Comparison of ENCODE assay signal across 30 cellular contexts in the genomic region with DNA sequence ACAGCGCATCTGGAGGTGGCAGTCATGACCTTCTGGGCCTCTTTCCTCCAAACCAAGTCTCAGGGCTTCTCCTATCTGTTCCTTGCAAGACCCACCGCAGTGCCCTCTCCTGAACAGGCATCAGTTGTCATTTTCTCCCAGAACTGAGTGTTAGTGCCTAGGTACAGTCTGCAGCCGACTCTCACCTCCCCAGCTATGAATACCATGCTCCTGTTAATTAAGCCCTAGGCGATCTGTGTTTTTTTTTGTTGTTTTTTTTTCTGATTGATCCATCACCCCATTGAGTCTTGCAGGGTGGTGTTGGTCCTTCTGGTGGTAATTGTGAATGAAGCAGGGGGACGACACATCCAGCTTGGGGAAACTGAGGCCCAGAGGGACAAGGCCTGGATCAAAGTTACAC. TPM values are rescaled to one million over a fixed set of nuclear protein-coding genes. Genes with fewer than 3 reads are reported as not detected.
DNase-seq lines count a peak whose midpoint lies in the region; ATAC-seq and TF ChIP-seq lines count a peak whose summit lies in the region.
"Had no signal": no experiment of that assay in that cellular context is flagged by ENCODE, and none has a peak within 500 bp of the region (broad histone marks: within the 10 kb centered on the region; RNA-seq: fewer than 3 reads in every experiment).

No MANE protein-coding gene starts in this region.

- H3K27ac ChIP-seq in HL-60 (replicated peaks) (peak overlapping the region; percentile 97), mucosa of rectum (ENCODE audit: low read depth in 2 of 2, low read length in 2 of 2) (peak overlapping the region; percentile 74 to 76), stomach (peak overlapping the region; percentile 5 to 82 (median 75))
- H3K27ac ChIP-seq: ascending aorta, tibial artery, VCaP had no signal

- DNase-seq in HL-60 (ENCODE audit: low read depth in 1 of 2, low spot score in 1 of 2) = no peak
- no peak for DNase-seq in stomach
- no peak for DNase-seq in activated CD4-positive, alpha-beta T cell treated with anti-CD3 and anti-CD28 coated beads, Interleukin-2, amount 10 ng/mL, durations not matched to agents 24 days and 14 days
- DNase-seq: activated CD4-positive, alpha-beta T cell treated with anti-CD3 and anti-CD28 coated beads, Interleukin-2, amount 10 ng/mL, durations not matched to agents 7 days and 5 days; activated CD8-positive, alpha-beta memory T cell treated with anti-CD3 and anti-CD28 coated beads, Interleukin-2, amount 10 ng/mL, durations not matched to agents 7 days and 5 days; cerebellar nuclear complex; effector CD4-positive, alpha-beta T cell; GOT3; naive thymus-derived CD4-positive, alpha-beta T cell; NCI-H1436 treated with DMSO at 0.1 percent for 48 hours; NCI-H510A; posterior cingulate gyrus; tibial artery had no signal

- TF ChIP-seq CTCF in HL-60 (IDR thresholded peaks at IDR 0.05; ENCODE audit: insufficient read depth, low read length) (no peak), brain (conservative IDR thresholded peaks at IDR 0.05) (no peak), stomach (IDR thresholded peaks at IDR 0.05) (no peak)

- peak overlapping the region in 1 of 5 experiments; percentile 62 for H3K4me3 Mint-ChIP-seq in brain
- H3K4me3 Mint-ChIP-seq in activated CD4-positive, alpha-beta T cell treated with anti-CD3 and anti-CD28 coated beads, Interleukin-2, amount 10 ng/mL, durations not matched to agents 24 days and 14 days = no peak overlapping the region
- H3K4me3 Mint-ChIP-seq: activated CD4-positive, alpha-beta T cell treated with anti-CD3 and anti-CD28 coated beads, Interleukin-2, amount 10 ng/mL, durations not matched to agents 7 days and 5 days; activated CD8-positive, alpha-beta memory T cell treated with anti-CD3 and anti-CD28 coated beads, Interleukin-2, amount 10 ng/mL, durations not matched to agents 7 days and 5 days; activated T-helper 1 cell treated with anti-CD3 and anti-CD28 coated beads, Interleukin-12 subunit alpha, Interleukin-12 subunit beta, Interleukin-2, Interleukin-4 antibody, amounts not matched to agents 30 ng/mL and 10 ng/mL and 1 ng/mL, durations not matched to agents 14 hours and 24 hours and 36 hours; CD14-positive monocyte; IgD-negative memory B cell; naive thymus-derived CD4-positive, alpha-beta T cell; stimulated activated memory B cell treated with anti-CD40 and anti-IgM and Interleukin-4, amounts not matched to agents 10 μg/mL and 1 μg/mL and 100 μg/mL, for 72 hours; T-helper 2 cell treated with Interferon-gamma antibody and Interleukin-4, amounts not matched to agents 5 μg/mL and 100 μg/mL, for 36 hours had no signal

- H3K9me3 ChIP-seq in mucosa of rectum (ENCODE audit: control insufficient read depth in 2 of 2, low read length in 2 of 2) = no peaks in the 10 kb centered on the region
- H3K9me3 ChIP-seq in stomach = no peaks in the 10 kb centered on the region
- H3K9me3 ChIP-seq: ascending aorta, tibial artery had no signal

- H3K27me3 Mint-ChIP-seq in brain = peaks cover 5% of the 10 kb centered on the region
- peaks cover 10% of the 10 kb centered on the region for H3K27me3 Mint-ChIP-seq in activated CD4-positive, alpha-beta T cell treated with anti-CD3 and anti-CD28 coated beads, Interleukin-2, amount 10 ng/mL, durations not matched to agents 24 days and 14 days

- no peaks in the 10 kb centered on the region for H3K36me3 Mint-ChIP-seq in brain
- no peaks in the 10 kb centered on the region for H3K36me3 Mint-ChIP-seq in activated CD4-positive, alpha-beta T cell treated with anti-CD3 and anti-CD28 coated beads, Interleukin-2, amount 10 ng/mL, durations not matched to agents 24 days and 14 days (ENCODE audit: low read depth)
- H3K36me3 Mint-ChIP-seq: activated CD8-positive, alpha-beta memory T cell treated with anti-CD3 and anti-CD28 coated beads, Interleukin-2, amount 10 ng/mL, durations not matched to agents 7 days and 5 days; activated naive CD4-positive, alpha-beta T cell treated with anti-CD3 and anti-CD28 coated beads, Interleukin-2, amount 50 U/mL, for 72 hours; IgD-negative memory B cell; naive thymus-derived CD4-positive, alpha-beta T cell; stimulated activated memory B cell treated with anti-CD40 and anti-IgM and Interleukin-4, amounts not matched to agents 10 μg/mL and 1 μg/mL and 100 μg/mL, for 72 hours had no signal

- peaks cover 20 to 41% of the 10 kb centered on the region in 2 donors for H3K4me1 ChIP-seq in mucosa of rectum (ENCODE audit: control insufficient read depth in 2 of 2, insufficient read depth in 2 of 2, low read length in 2 of 2)
- H3K4me1 ChIP-seq in stomach = peaks cover 39 to 57% (median 48%) of the 10 kb centered on the region in 4 donors
- H3K4me1 ChIP-seq: ascending aorta had no signal

- 92 to 98% (median 95%) methylated on average over 5 of the region's 5 CpGs for WGBS in stomach, 5 donors

- peaks cover 0 to 13% (median 3%) of the 10 kb centered on the region in 5 experiments for H3K9me3 Mint-ChIP-seq in brain
- H3K9me3 Mint-ChIP-seq in activated CD4-positive, alpha-beta T cell treated with anti-CD3 and anti-CD28 coated beads, Interleukin-2, amount 10 ng/mL, durations not matched to agents 24 days and 14 days = no peaks in the 10 kb centered on the region
- H3K9me3 Mint-ChIP-seq: activated CD4-positive, alpha-beta T cell treated with anti-CD3 and anti-CD28 coated beads, Interleukin-2, amount 10 ng/mL, durations not matched to agents 7 days and 5 days; activated naive CD4-positive, alpha-beta T cell treated with anti-CD3 and anti-CD28 coated beads, Interleukin-2, amount 50 U/mL, for 72 hours; activated T-helper 1 cell treated with anti-CD3 and anti-CD28 coated beads, Interleukin-12 subunit alpha, Interleukin-12 subunit beta, Interleukin-2, Interleukin-4 antibody, amounts not matched to agents 30 ng/mL and 10 ng/mL and 1 ng/mL, durations not matched to agents 14 hours and 24 hours and 36 hours; naive thymus-derived CD4-positive, alpha-beta T cell; T-helper 2 cell treated with Interferon-gamma antibody and Interleukin-4, amounts not matched to agents 5 μg/mL and 100 μg/mL, for 36 hours had no signal

- no peaks in the 10 kb centered on the region for H3K36me3 ChIP-seq in mucosa of rectum (ENCODE audit: control insufficient read depth in 2 of 2, insufficient read depth in 2 of 2, low read length in 2 of 2)
- no peaks in the 10 kb centered on the region for H3K36me3 ChIP-seq in stomach
- H3K36me3 ChIP-seq: ascending aorta, tibial artery had no signal

- ATAC-seq in GM21423 (IDR thresholded peaks at IDR 0.05; ENCODE audit: unreplicated experiment) = no peak
- ATAC-seq in HG02763 (IDR thresholded peaks at IDR 0.05; ENCODE audit: unreplicated experiment) = no peak
- ATAC-seq: activated CD8-positive, alpha-beta memory T cell treated with anti-CD3 and anti-CD28 coated beads, Interleukin-2, amount 10 ng/mL, durations not matched to agents 7 days and 5 days; activated naive CD4-positive, alpha-beta T cell treated with anti-CD3 and anti-CD28 coated beads, Interleukin-2, amount 50 U/mL, for 72 hours; naive thymus-derived CD4-positive, alpha-beta T cell; stimulated activated memory B cell treated with anti-CD40 and anti-IgM and Interleukin-4, amounts not matched to agents 10 μg/mL and 1 μg/mL and 100 μg/mL, for 72 hours had no signal

- H3K27me3 ChIP-seq in HL-60 (ENCODE audit: insufficient read depth, poor library complexity, severe bottlenecking) (no peaks in the 10 kb centered on the region), mucosa of rectum (ENCODE audit: control insufficient read depth in 2 of 2, insufficient read depth in 2 of 2, low read length in 2 of 2) (no peaks in the 10 kb centered on the region), stomach (no peaks in the 10 kb centered on the region)
- H3K27me3 ChIP-seq: ascending aorta had no signal

- H3K4me3 ChIP-seq in HL-60 (replicated peaks; ENCODE audit: insufficient read depth, low read length) (no peak overlapping the region), mucosa of rectum (ENCODE audit: low read length in 2 of 2) (no peak overlapping the region), stomach (no peak overlapping the region)
- H3K4me3 ChIP-seq: ascending aorta, SK-N-MC, tibial artery had no signal

- intact Hi-C loops in stomach (cut with DNase I; ENCODE audit: low total_unique reads) = no loop called here
- intact Hi-C loops in activated CD4-positive, alpha-beta T cell treated with anti-CD3 and anti-CD28 coated beads, Interleukin-2, amount 10 ng/mL, durations not matched to agents 24 days and 14 days (cut with micrococcal nuclease) = no loop called here

- H3K27ac Mint-ChIP-seq in brain = peak overlapping the region; percentile 43 to 97 (median 88)
- no peak overlapping the region for H3K27ac Mint-ChIP-seq in activated CD4-positive, alpha-beta T cell treated with anti-CD3 and anti-CD28 coated beads, Interleukin-2, amount 10 ng/mL, durations not matched to agents 24 days and 14 days
- H3K27ac Mint-ChIP-seq: activated CD4-positive, alpha-beta T cell treated with anti-CD3 and anti-CD28 coated beads, Interleukin-2, amount 10 ng/mL, durations not matched to agents 7 days and 5 days; activated CD8-positive, alpha-beta memory T cell treated with anti-CD3 and anti-CD28 coated beads, Interleukin-2, amount 10 ng/mL, durations not matched to agents 7 days and 5 days; activated naive CD4-positive, alpha-beta T cell treated with anti-CD3 and anti-CD28 coated beads, Interleukin-2, amount 50 U/mL, for 72 hours; activated T-helper 1 cell treated with anti-CD3 and anti-CD28 coated beads, Interleukin-12 subunit alpha, Interleukin-12 subunit beta, Interleukin-2, Interleukin-4 antibody, amounts not matched to agents 30 ng/mL and 10 ng/mL and 1 ng/mL, durations not matched to agents 14 hours and 24 hours and 36 hours; IgD-negative memory B cell; naive thymus-derived CD4-positive, alpha-beta T cell; stimulated activated memory B cell treated with anti-CD40 and anti-IgM and Interleukin-4, amounts not matched to agents 10 μg/mL and 1 μg/mL and 100 μg/mL, for 72 hours; T-helper 2 cell treated with Interferon-gamma antibody and Interleukin-4, amounts not matched to agents 5 μg/mL and 100 μg/mL, for 36 hours had no signal

- TF ChIP-seq EP300 in stomach (IDR thresholded peaks at IDR 0.05) = no peak

- H3K9ac ChIP-seq in mucosa of rectum (ENCODE audit: low read depth in 1 of 2, low read length in 2 of 2) = no peak overlapping the region

- TF ChIP-seq POLR2A in stomach (IDR thresholded peaks at IDR 0.05) = no peak

- peaks cover 84% of the 10 kb centered on the region for H3K4me1 Mint-ChIP-seq in brain
- no peaks in the 10 kb centered on the region for H3K4me1 Mint-ChIP-seq in activated CD4-positive, alpha-beta T cell treated with anti-CD3 and anti-CD28 coated beads, Interleukin-2, amount 10 ng/mL, durations not matched to agents 24 days and 14 days
- H3K4me1 Mint-ChIP-seq: activated CD4-positive, alpha-beta T cell treated with anti-CD3 and anti-CD28 coated beads, Interleukin-2, amount 10 ng/mL, durations not matched to agents 7 days and 5 days; activated CD8-positive, alpha-beta memory T cell treated with anti-CD3 and anti-CD28 coated beads, Interleukin-2, amount 10 ng/mL, durations not matched to agents 7 days and 5 days; IgD-negative memory B cell; stimulated activated memory B cell treated with anti-CD40 and anti-IgM and Interleukin-4, amounts not matched to agents 10 μg/mL and 1 μg/mL and 100 μg/mL, for 72 hours had no signal

RNA-seq across cellular contexts. Expression of a gene that starts 47.5 kb away (rescaled TPM):
- polyA plus RNA-seq in brain (ENCODE audit: insufficient read depth, low read depth, low replicate concordance) = 233 TPM
- total RNA-seq in stomach = 10 to 100 TPM in 1 of 5 donors, not detected in 4; 24.6 TPM
- polyA plus RNA-seq in stomach = 1 to 10 TPM in 1 of 3 donors, under 1 TPM in 2; 0.05 to 6.7 (median 0.19) TPM
- not detected in 2 replicates for total RNA-seq in activated CD4-positive, alpha-beta T cell treated with anti-CD3 and anti-CD28 coated beads, Interleukin-2, amount 10 ng/mL, durations not matched to agents 24 days and 14 days
- total RNA-seq: activated CD4-positive, alpha-beta T cell treated with anti-CD3 and anti-CD28 coated beads, Interleukin-2, amount 10 ng/mL, durations not matched to agents 7 days and 5 days; activated CD8-positive, alpha-beta memory T cell treated with anti-CD3 and anti-CD28 coated beads, Interleukin-2, amount 10 ng/mL, durations not matched to agents 7 days and 5 days; activated naive CD4-positive, alpha-beta T cell treated with anti-CD3 and anti-CD28 coated beads, Interleukin-2, amount 50 U/mL, for 72 hours; activated T-helper 1 cell treated with anti-CD3 and anti-CD28 coated beads, Interleukin-12 subunit alpha, Interleukin-12 subunit beta, Interleukin-2, Interleukin-4 antibody, amounts not matched to agents 30 ng/mL and 10 ng/mL and 1 ng/mL, durations not matched to agents 14 hours and 24 hours and 36 hours; frontal cortex; lung microvascular endothelial cell; MCF 10A; naive thymus-derived CD4-positive, alpha-beta T cell had no signal
- polyA plus RNA-seq: CD14-positive monocyte; IgD-negative memory B cell; keratinocyte; naive thymus-derived CD4-positive, alpha-beta T cell had no signal
